Comparison of ENCODE assay signal across 28 cellular contexts in genomic region chr1:48924099-48924498, GRCh38.
"Had no signal": no experiment of that assay in that cellular context is flagged by ENCODE, and none has a peak within 500 bp of the region (broad histone marks: within the 10 kb centered on the region; RNA-seq: fewer than 3 reads in every experiment).

No MANE protein-coding gene starts in this region.

- H3K4me2 ChIP-seq: neural progenitor cell had no signal

- H3K36me3 ChIP-seq: neural progenitor cell, ovary, right lobe of liver, sigmoid colon, stomach, thoracic aorta, thyroid gland, tibial nerve, upper lobe of left lung, vagina had no signal

- H3K27ac ChIP-seq: neural progenitor cell, ovary, parathyroid adenoma, psoas muscle, right lobe of liver, sigmoid colon, stomach, thoracic aorta, thyroid gland, tibial nerve, upper lobe of left lung, vagina had no signal

- H3K9ac ChIP-seq: neural progenitor cell, parathyroid adenoma had no signal

- H3K27me3 Mint-ChIP-seq: progenitor cell of endocrine pancreas; stimulated activated naive B cell treated with anti-CD40 and anti-IgM and Interleukin-4, amounts not matched to agents 10 μg/mL and 1 μg/mL and 100 μg/mL, for 72 hours; stimulated activated naive CD8-positive, alpha-beta T cell treated with anti-CD3 and anti-CD28 coated beads, Interleukin-15, Interleukin-2, amounts not matched to agents 100 ng/mL and 50 ng/mL, for 24 hours had no signal

- H2AFZ ChIP-seq: neural progenitor cell, parathyroid adenoma had no signal

- H3K4me1 Mint-ChIP-seq: natural killer cell; nephron; neural progenitor cell; stimulated activated effector memory CD8-positive, alpha-beta T cell treated with anti-CD3 and anti-CD28 coated beads, Interleukin-12 subunit alpha, Interleukin-12 subunit beta, amount 100 ng/mL, for 72 hours had no signal

- H3K36me3 Mint-ChIP-seq: natural killer cell; neural progenitor cell; stimulated activated effector memory CD8-positive, alpha-beta T cell treated with anti-CD3 and anti-CD28 coated beads, Interleukin-12 subunit alpha, Interleukin-12 subunit beta, amount 100 ng/mL, for 72 hours had no signal

- H3K9me3 Mint-ChIP-seq: natural killer cell; neural progenitor cell; stimulated activated naive CD8-positive, alpha-beta T cell treated with anti-CD3 and anti-CD28 coated beads, Interleukin-15, Interleukin-2, amounts not matched to agents 100 ng/mL and 50 ng/mL, for 24 hours had no signal

- H3K9me3 ChIP-seq: ovary, psoas muscle, right lobe of liver, stomach, thoracic aorta, thyroid gland, tibial nerve, upper lobe of left lung, vagina had no signal

- H3K4me3 ChIP-seq: neural progenitor cell, ovary, psoas muscle, right lobe of liver, sigmoid colon, stomach, thoracic aorta, thyroid gland, tibial nerve, upper lobe of left lung, vagina had no signal

- DNase-seq: natural killer cell; occipital lobe; ovary; posterior cingulate gyrus; psoas muscle; right cardiac atrium; right lobe of liver; sigmoid colon; small intestine; stimulated activated CD4-positive, alpha-beta T cell treated with anti-CD3 and anti-CD28 coated beads, Interleukin-15, amount 100 ng/mL, for 24 hours; stimulated activated CD4-positive, alpha-beta T cell treated with anti-CD3 and anti-CD28 coated beads, Interleukin-2, amount 100 ng/mL, for 24 hours; stimulated activated CD4-positive, alpha-beta T cell treated with anti-CD3 and anti-CD28 coated beads, Interleukin-2, amount 100 ng/mL, for 48 hours; stimulated activated CD4-positive, alpha-beta T cell treated with anti-CD3 and anti-CD28 coated beads, Interleukin-4, amount 100 ng/mL, for 24 hours; stimulated activated naive B cell treated with anti-CD40 and anti-IgM and Interleukin-4, amounts not matched to agents 10 μg/mL and 1 μg/mL and 100 μg/mL, for 72 hours; stimulated activated naive CD4-positive, alpha-beta T cell treated with Interleukin-2 at 50 U/mL for 16 hours; stomach; thyroid gland; trophoblast cell; upper lobe of left lung had no signal

- H3K79me2 ChIP-seq: parathyroid adenoma had no signal

- H3K27me3 ChIP-seq: neural progenitor cell, ovary, right lobe of liver, sigmoid colon, stomach, thyroid gland, tibial nerve, upper lobe of left lung, vagina had no signal

- H3K4me3 Mint-ChIP-seq: natural killer cell; nephron; neural progenitor cell; stimulated activated effector memory CD8-positive, alpha-beta T cell treated with anti-CD3 and anti-CD28 coated beads, Interleukin-12 subunit alpha, Interleukin-12 subunit beta, amount 100 ng/mL, for 72 hours; stimulated activated naive B cell treated with anti-CD40 and anti-IgM and Interleukin-4, amounts not matched to agents 10 μg/mL and 1 μg/mL and 100 μg/mL, for 72 hours; stimulated activated naive CD8-positive, alpha-beta T cell treated with anti-CD3 and anti-CD28 coated beads, Interleukin-15, Interleukin-2, amounts not matched to agents 100 ng/mL and 50 ng/mL, for 24 hours had no signal

- H3K4me1 ChIP-seq: neural progenitor cell, parathyroid adenoma, psoas muscle, right lobe of liver, stomach, thyroid gland, tibial nerve, upper lobe of left lung, vagina had no signal

- ATAC-seq: natural killer cell; psoas muscle; right cardiac atrium; right lobe of liver; stimulated activated effector memory CD8-positive, alpha-beta T cell treated with anti-CD3 and anti-CD28 coated beads, Interleukin-12 subunit alpha, Interleukin-12 subunit beta, amount 100 ng/mL, for 72 hours had no signal
